8 cellular contexts compared by ENCODE assay signal in genomic region chr6:41306187-41306854, GRCh38. TPM values are rescaled to one million over a fixed set of nuclear protein-coding genes. Genes with fewer than 3 reads are reported as not detected.
DNase-seq lines count a peak whose midpoint lies in the region; ATAC-seq, FAIRE-seq and TF ChIP-seq lines count a peak whose summit lies in the region.

No MANE protein-coding gene starts in this region.

- peak; percentile 28 to 52 for DNase-seq in A549 (ENCODE audit: low read depth in 1 of 2, low spot score in 1 of 2)
- DNase-seq in G401 (ENCODE audit: low spot score), result peak; percentile 70
- DNase-seq in NCI-H128 (lab: John Stamatoyannopoulos, UW; ENCODE audit: unreplicated experiment), result peak; percentile 58
- DNase-seq in T-helper 17 cell, result no peak
- peak; percentile 39 to 43 (median 42) for DNase-seq in effector memory CD8-positive, alpha-beta T cell
- DNase-seq in islet precursor cell, result no peak

- H3K27ac Mint-ChIP-seq in T-helper 17 cell, result no peak overlapping the region
- no peak overlapping the region for H3K27ac Mint-ChIP-seq in effector memory CD8-positive, alpha-beta T cell
- no peak overlapping the region for H3K27ac Mint-ChIP-seq in nephron

- ATAC-seq in A549 (peak in 1 of 2 experiments; percentile 61; a peak in 1 of 6 replicates), T-helper 17 cell (peak; percentile 41), GM18861 (IDR thresholded peaks at IDR 0.05; ENCODE audit: unreplicated experiment) (no peak)
- no peak for ATAC-seq in effector memory CD8-positive, alpha-beta T cell (replicated peaks)

- CTCF ChIA-PET in A549 (lab: Yijun Ruan, JAX), result interaction anchor here (0.6 to 8.3 kb wide), 7 partner anchors 13 to 182 kb away, joined by 3 to 92 read pairs (median 4); no protein-coding TSS in a partner anchor

- no peak for TF ChIP-seq POLR2A in A549 (IDR thresholded peaks at IDR 0.05; ENCODE audit: low read length)

- no peak for FAIRE-seq in A549 (lab: Jason Lieb, UNC)

- TF ChIP-seq EP300 in A549 (IDR thresholded peaks at IDR 0.05), result no peak

- H3K4me2 ChIP-seq in A549, result peak overlapping the region; percentile 45

- POLR2A ChIA-PET in A549 (lab: Yijun Ruan, JAX), result no interaction called here

- in situ Hi-C loops in G401 (cut with HindIII; ENCODE audit: low sequenced_read_pairs), result no loop called here

- H3K9me3 ChIP-seq in A549 (no peaks in the 10 kb centered on the region; the same call in 2 of the 3 replicates), T-helper 17 cell (ENCODE audit: control insufficient read depth, low read length, poor library complexity, severe bottlenecking) (no peaks in the 10 kb centered on the region)

- H3K27ac ChIP-seq in A549, result no peak overlapping the region

- no peak overlapping the region; the same call in 2 of the 3 replicates for H3K4me3 ChIP-seq in A549

- peak; percentile 54 for TF ChIP-seq CTCF in A549 (IDR thresholded peaks at IDR 0.05)
- peak; percentile 65 to 70 (median 69) for TF ChIP-seq CTCF in nephron (IDR thresholded peaks at IDR 0.05; ENCODE audit: unreplicated experiment in 3 of 3)

- peaks cover 4% of the 10 kb centered on the region for H3K4me1 Mint-ChIP-seq in T-helper 17 cell
- no peaks in the 10 kb centered on the region for H3K4me1 Mint-ChIP-seq in effector memory CD8-positive, alpha-beta T cell (ENCODE audit: low read depth in 2 of 2)
- no peaks in the 10 kb centered on the region for H3K4me1 Mint-ChIP-seq in nephron

- TF ChIP-seq RAD21 in A549 (conservative IDR thresholded peaks at IDR 0.05 in 1 of 2, IDR thresholded peaks at IDR 0.05 in 1 of 2), result peak; percentile 48 to 51

- H3K9me3 Mint-ChIP-seq in effector memory CD8-positive, alpha-beta T cell, result no peaks in the 10 kb centered on the region
- peaks cover 10% of the 10 kb centered on the region for H3K9me3 Mint-ChIP-seq in nephron

- H3K4me3 Mint-ChIP-seq in T-helper 17 cell, result no peak overlapping the region
- H3K4me3 Mint-ChIP-seq in effector memory CD8-positive, alpha-beta T cell, result no peak overlapping the region
- H3K4me3 Mint-ChIP-seq in nephron, result no peak overlapping the region

- no peaks in the 10 kb centered on the region for H3K36me3 Mint-ChIP-seq in T-helper 17 cell (ENCODE audit: low read depth)
- H3K36me3 Mint-ChIP-seq in effector memory CD8-positive, alpha-beta T cell (ENCODE audit: insufficient read depth), result no peaks in the 10 kb centered on the region
- no peaks in the 10 kb centered on the region for H3K36me3 Mint-ChIP-seq in nephron (ENCODE audit: low read depth)

- 5% methylated on average over 13 of the region's 13 CpGs for WGBS in A549 (ENCODE audit: missing lambda C conversion rate)

- H3K27me3 Mint-ChIP-seq in T-helper 17 cell (peaks cover 40% of the 10 kb centered on the region), nephron (ENCODE audit: low read depth) (peaks cover 23% of the 10 kb centered on the region)
- H3K27me3 Mint-ChIP-seq in effector memory CD8-positive, alpha-beta T cell, result peaks cover 19 to 31% of the 10 kb centered on the region in 2 donors

- peaks cover 3% of the 10 kb centered on the region; the same call in 1 of the 3 replicates for H3K4me1 ChIP-seq in A549

TF ChIP-seq in A549, 52 proteins besides CTCF, POLR2A, EP300 and RAD21:
- TF ChIP-seq GATA3 (IDR thresholded peaks at IDR 0.05; ENCODE audit: borderline replicate concordance) (no peak), FOSL2 (IDR thresholded peaks at IDR 0.05) (no peak), FOSL2 (CRISPR knock-in tag; IDR thresholded peaks at IDR 0.05) (0 out of 2 replicates have a peak, but pooled peaks have one; percentile 11), RFX5 (IDR thresholded peaks at IDR 0.05) (no peak), HMGXB4 (CRISPR knock-in tag; IDR thresholded peaks at IDR 0.05; ENCODE audit: borderline replicate concordance) (no peak), SMC3 (IDR thresholded peaks at IDR 0.05) (peak; percentile 50), HES2 (IDR thresholded peaks at IDR 0.05) (no peak)

RNA-seq across cellular contexts. Expression of gene TREM1, which starts 19.8 kb away (rescaled TPM):
- polyA plus RNA-seq in A549 (2011; rRNA removed), result not detected in 2 replicates
- polyA plus RNA-seq in A549 (2012; cell fraction: cytosol; rRNA removed), result not detected in 2 replicates
- not detected in 2 replicates for polyA plus RNA-seq in A549 (2012; cell fraction: nucleus; rRNA removed)
- polyA plus RNA-seq in A549 (2017; fragmentation: RNase III; extraction: RNeasy Plus Mini Kit Qiagen cat#74134 plus additional on column Dnase treatment), result not detected in 3 replicates
- not detected in 2 replicates for polyA minus RNA-seq in A549 (2011; rRNA and poly(A)+ RNA removed)
- not detected in 2 replicates for total RNA-seq in G401 (2014; rRNA removed; shearing (Covaris generic))
- 10 to 100 TPM in 1 of 2 donors, 1 to 10 TPM in 1; 4.1 to 17.6 TPM for total RNA-seq in T-helper 17 cell

RNA-seq across cellular contexts. Expression of gene NCR2, which starts 29.1 kb away (rescaled TPM):
- polyA plus RNA-seq in A549 (2011; rRNA removed) (not detected in 2 replicates), A549 (2017; fragmentation: RNase III; extraction: RNeasy Plus Mini Kit Qiagen cat#74134 plus additional on column Dnase treatment) (not detected in 3 replicates)
- polyA plus RNA-seq in A549 (2012; cell fraction: cytosol; rRNA removed), result not detected in 2 replicates
- not detected in 2 replicates for polyA plus RNA-seq in A549 (2012; cell fraction: nucleus; rRNA removed)
- not detected in 2 replicates for polyA minus RNA-seq in A549 (2011; rRNA and poly(A)+ RNA removed)
- total RNA-seq in G401 (2014; rRNA removed; shearing (Covaris generic)), result not detected in 2 replicates
- not detected for total RNA-seq in T-helper 17 cell

Comparison
In these comparisons a context has a peak if more than half of its experiments do, and no peak if none do; other contexts are left out.
1. DNase-seq: peak in A549 (2 of 2), G401 (single experiment), NCI-H128 (single experiment) and effector memory CD8-positive, alpha-beta T cell (3 of 3); none in T-helper 17 cell (0 of 3) and islet precursor cell (single experiment).